23 cellular contexts compared by ENCODE assay signal in the genomic region with DNA sequence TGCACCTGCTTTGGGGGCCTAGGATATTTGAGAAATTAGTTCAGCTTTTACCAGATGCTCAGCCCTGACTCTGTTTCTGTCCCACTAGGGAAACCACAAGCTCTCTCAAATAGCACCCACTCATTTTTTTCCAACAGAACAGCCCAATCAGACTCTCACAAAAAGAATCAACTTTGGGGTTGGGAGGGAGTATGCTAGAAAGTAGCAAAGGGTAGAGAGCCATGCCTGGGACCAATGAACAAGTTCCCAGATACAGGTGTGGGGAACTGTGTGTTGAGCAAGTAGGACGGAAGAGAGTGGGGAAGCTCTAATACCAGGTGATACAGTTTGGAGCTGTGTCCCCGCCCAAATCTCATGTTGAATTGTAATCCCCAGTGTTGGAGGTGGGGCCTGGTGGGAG. TPM values are rescaled to one million over a fixed set of nuclear protein-coding genes. Genes with fewer than 3 reads are reported as not detected.
"Had no signal": no experiment of that assay in that cellular context is flagged by ENCODE, and none has a peak within 500 bp of the region (broad histone marks: within the 10 kb centered on the region; RNA-seq: fewer than 3 reads in every experiment).

No MANE protein-coding gene starts in this region.

- FAIRE-seq: endothelial cell of umbilical vein, kidney, TTC549 had no signal

- H3K4me3 ChIP-seq: tibial nerve had no signal

- ATAC-seq: activated CD4-positive, CD25-positive, alpha-beta regulatory T cell treated with anti-CD3 and anti-CD28 coated beads, Interleukin-2, amount 50 U/mL, for 24 hours; left colon; right cardiac atrium; stimulated activated naive B cell treated with anti-CD40 and anti-IgM and Interleukin-4, amounts not matched to agents 10 μg/mL and 1 μg/mL and 100 μg/mL, for 72 hours had no signal

- H3K4me1 ChIP-seq: tibial nerve had no signal

- DNase-seq: activated CD4-positive, alpha-beta T cell treated with anti-CD3 and anti-CD28 coated beads, Interleukin-2, amount 50 U/mL, for 48 hours; activated effector memory CD4-positive, alpha-beta T cell treated with Interleukin-2 at 50 U/mL for 16 hours; activated naive CD4-positive, alpha-beta T cell treated with anti-CD3 and anti-CD28 coated beads for 36 hours; amygdala; caudate nucleus; cortex of kidney; foreskin fibroblast; head of caudate nucleus; hippocampal formation; immature natural killer cell; kidney; left colon; mammary epithelial cell; posterior cingulate gyrus; right cardiac atrium; stimulated activated CD4-positive, alpha-beta T cell treated with anti-CD3 and anti-CD28 coated beads, Interleukin-2, amount 100 ng/mL, for 24 hours; stimulated activated naive B cell treated with anti-CD40 and anti-IgM and Interleukin-4, amounts not matched to agents 10 μg/mL and 1 μg/mL and 100 μg/mL, for 72 hours; T-helper 9 cell had no signal

- H3K27me3 ChIP-seq: tibial nerve had no signal

- H3K27ac ChIP-seq: tibial nerve, VCaP had no signal

RNA-seq across cellular contexts. Expression of a gene that starts 47.3 kb away (rescaled TPM):
- polyA plus RNA-seq: immature natural killer cell had no signal
